In genomic region chr1:9340864-9341263, GRCh38 we compare ENCODE assay signal across 18 cellular contexts. TPM values are rescaled to one million over a fixed set of nuclear protein-coding genes. Genes with fewer than 3 reads are reported as not detected.
A peak's percentile ranks its signal among the peaks of the same experiment; 100 is the strongest.
DNase-seq lines count a peak whose midpoint lies in the region; ATAC-seq and TF ChIP-seq lines count a peak whose summit lies in the region.
"Had no signal": no experiment of that assay in that cellular context is flagged by ENCODE, and none has a peak within 500 bp of the region (broad histone marks: within the 10 kb centered on the region; RNA-seq: fewer than 3 reads in every experiment).

No MANE protein-coding gene starts in this region.

- H3K9ac ChIP-seq in endodermal cell (ENCODE audit: extremely low read depth, low read length, poor library complexity, severe bottlenecking), result no peak overlapping the region

- ATAC-seq in Right ventricle myocardium superior (ENCODE audit: poor library complexity) (peak; percentile 28), heart right ventricle (no peak), GM21717 (IDR thresholded peaks at IDR 0.05; ENCODE audit: unreplicated experiment) (no peak)
- ATAC-seq: natural killer cell treated with Interleukin-12 subunit alpha and Interleukin-12 subunit beta and Interleukin-15 and Interleukin-18, amount 100 ng/mL, for 72 hours; Panc1 had no signal

- H3K9me3 Mint-ChIP-seq in endodermal cell (peaks cover 11% of the 10 kb centered on the region), nephron progenitor cell (peaks cover 6% of the 10 kb centered on the region)
- H3K9me3 Mint-ChIP-seq: CD4-positive, alpha-beta T cell; natural killer cell treated with Interleukin-12 subunit alpha and Interleukin-12 subunit beta and Interleukin-15 and Interleukin-18, amount 100 ng/mL, for 72 hours had no signal

- H3K4me1 Mint-ChIP-seq in endodermal cell (peaks cover 23% of the 10 kb centered on the region), nephron progenitor cell (peaks cover 73% of the 10 kb centered on the region)

- H3K4me3 Mint-ChIP-seq in endodermal cell, result no peak overlapping the region
- H3K4me3 Mint-ChIP-seq in nephron progenitor cell, result no peak overlapping the region
- H3K4me3 Mint-ChIP-seq: CD4-positive, alpha-beta T cell; natural killer cell treated with Interleukin-12 subunit alpha and Interleukin-12 subunit beta and Interleukin-15 and Interleukin-18, amount 100 ng/mL, for 72 hours had no signal

- intact Hi-C loops in Right ventricle myocardium superior (cut with DNase I) (no loop called here), heart right ventricle (cut with DNase I) (no loop called here), dorsolateral prefrontal cortex (cut with DNase I) (no loop called here)

- no peak overlapping the region for H3K4me3 ChIP-seq in heart right ventricle
- H3K4me3 ChIP-seq in endodermal cell (ENCODE audit: low read length), result no peak overlapping the region
- no peak overlapping the region for H3K4me3 ChIP-seq in dorsolateral prefrontal cortex

- H3K9me3 ChIP-seq in heart right ventricle, result peaks cover 0 to 6% (median 0%) of the 10 kb centered on the region in 11 donors
- H3K9me3 ChIP-seq in endodermal cell (ENCODE audit: control insufficient read depth, low read length), result peaks cover 6% of the 10 kb centered on the region
- H3K9me3 ChIP-seq: ascending aorta had no signal

- H3K36me3 Mint-ChIP-seq in endodermal cell (ENCODE audit: low read depth), result peaks cover 15% of the 10 kb centered on the region
- H3K36me3 Mint-ChIP-seq in nephron progenitor cell (ENCODE audit: low read depth), result peaks cover 19% of the 10 kb centered on the region
- H3K36me3 Mint-ChIP-seq: natural killer cell treated with Interleukin-12 subunit alpha and Interleukin-12 subunit beta and Interleukin-15 and Interleukin-18, amount 100 ng/mL, for 72 hours had no signal

- DNase-seq in Right ventricle myocardium superior (no peak), heart right ventricle (no peak), endodermal cell (no peak), nephron progenitor cell (no peak), dorsolateral prefrontal cortex (no peak), ureter (ENCODE audit: low spot score) (no peak), NCI-H128 (lab: John Stamatoyannopoulos, UW; ENCODE audit: unreplicated experiment) (no peak)
- DNase-seq: activated CD4-positive, CD25-positive, alpha-beta regulatory T cell; activated gamma-delta T cell; CD4-positive, alpha-beta T cell; cortex of kidney; NCI-H2029; NCI-H526; stimulated activated CD4-positive, alpha-beta T cell treated with anti-CD3 and anti-CD28 coated beads, Interleukin-1b, Interleukin-23, amount 100 ng/mL, for 48 hours had no signal

- no peak overlapping the region for H3K27ac Mint-ChIP-seq in endodermal cell
- H3K27ac Mint-ChIP-seq in nephron progenitor cell, result peak overlapping the region; percentile 19
- H3K27ac Mint-ChIP-seq: CD4-positive, alpha-beta T cell; natural killer cell treated with Interleukin-12 subunit alpha and Interleukin-12 subunit beta and Interleukin-15 and Interleukin-18, amount 100 ng/mL, for 72 hours had no signal

- no peaks in the 10 kb centered on the region for H3K27me3 ChIP-seq in heart right ventricle
- H3K27me3 ChIP-seq in endodermal cell (ENCODE audit: control insufficient read depth, insufficient read depth, low read length, poor library complexity, severe bottlenecking), result no peaks in the 10 kb centered on the region
- no peaks in the 10 kb centered on the region for H3K27me3 ChIP-seq in dorsolateral prefrontal cortex
- H3K27me3 ChIP-seq: ascending aorta had no signal

- H3K4me1 ChIP-seq in heart right ventricle (peaks cover 12 to 63% (median 46%) of the 10 kb centered on the region in 9 donors), endodermal cell (ENCODE audit: control insufficient read depth, insufficient read depth, low read length) (peaks cover 4% of the 10 kb centered on the region)

- no peak for TF ChIP-seq CTCF in heart right ventricle (IDR thresholded peaks at IDR 0.05)
- TF ChIP-seq CTCF in endodermal cell (conservative IDR thresholded peaks at IDR 0.05), result no peak
- no peak for TF ChIP-seq CTCF in nephron progenitor cell (IDR thresholded peaks at IDR 0.05)
- no peak for TF ChIP-seq CTCF in dorsolateral prefrontal cortex (IDR thresholded peaks at IDR 0.05 in 54 of 56, conservative IDR thresholded peaks at IDR 0.05 in 2 of 56; ENCODE audit: low read depth in 1 of 56, partially characterized antibody in 56 of 56)

- peak overlapping the region in 3 of 10 donors; percentile 16 to 33 (median 19) for H3K27ac ChIP-seq in heart right ventricle
- peak overlapping the region; percentile 38 for H3K27ac ChIP-seq in endodermal cell (ENCODE audit: low read depth, low read length)
- peak overlapping the region in 9 of 59 donors; percentile 10 to 57 (median 21) for H3K27ac ChIP-seq in dorsolateral prefrontal cortex

- 82 to 86% methylated on average over 7 of the region's 7 CpGs for WGBS in heart right ventricle, 2 donors
- 82 to 97% methylated on average over 2 to 7 of the region's 7 CpGs for WGBS in endodermal cell (ENCODE audit: insufficient coverage in 1 of 2, insufficient read length in 1 of 2), 2 experiments

- H3K36me3 ChIP-seq in heart right ventricle (peaks cover 0 to 5% (median 0%) of the 10 kb centered on the region in 9 donors), endodermal cell (ENCODE audit: control insufficient read depth, insufficient read depth, low read length) (no peaks in the 10 kb centered on the region)

- H3K27me3 Mint-ChIP-seq in endodermal cell (ENCODE audit: insufficient read depth) (no peaks in the 10 kb centered on the region), nephron progenitor cell (ENCODE audit: low read depth, poor library complexity) (peaks cover 3% of the 10 kb centered on the region)
- H3K27me3 Mint-ChIP-seq: CD4-positive, alpha-beta T cell; natural killer cell treated with Interleukin-12 subunit alpha and Interleukin-12 subunit beta and Interleukin-15 and Interleukin-18, amount 100 ng/mL, for 72 hours had no signal

RNA-seq across cellular contexts. Expression of gene SPSB1, which starts 48.2 kb away (rescaled TPM):
- total RNA-seq in Right ventricle myocardium superior (13.0 TPM), heart right ventricle (10 to 100 TPM in 3 of 10 donors, 1 to 10 TPM in 7; 5.5 to 16.5 (median 9.4) TPM), endodermal cell (10 to 100 TPM; 20.4 to 26.9 TPM), dorsolateral prefrontal cortex (10 to 100 TPM in 80 of 120 experiments, 1 to 10 TPM in 40; 4.7 to 43.4 (median 12.2) TPM), ureter (15.1 TPM)
- 1 to 10 TPM; 6.7 to 7.5 TPM for polyA plus RNA-seq in heart right ventricle
- 10.5 TPM for polyA plus RNA-seq in endodermal cell (2013, experiment 1 of 2)
- polyA plus RNA-seq in endodermal cell (2013, experiment 2 of 2), result 10.7 TPM
